ENCODE assay signal across 1 cellular context in genomic region chr21:43735236-43736091, GRCh38.
TF ChIP-seq lines count a peak whose summit lies in the region.

No MANE protein-coding gene starts in this region.

TF ChIP-seq in H1, 55 proteins besides CTCF, POLR2A, EP300 and RAD21:
- no peak for TF ChIP-seq SIN3A (conservative IDR thresholded peaks at IDR 0.05 in 1 of 2, IDR thresholded peaks at IDR 0.05 in 1 of 2; ENCODE audit: low read depth in 1 of 2, low read length in 2 of 2)
- no peak for TF ChIP-seq JUND (IDR thresholded peaks at IDR 0.05; ENCODE audit: low read length)
- TF ChIP-seq CHD7 (IDR thresholded peaks at IDR 0.05; ENCODE audit: insufficient replicate concordance, low read length): no peak
- no peak for TF ChIP-seq SP1 (IDR thresholded peaks at IDR 0.05; ENCODE audit: low read depth, low read length)
- TF ChIP-seq CHD1 (IDR thresholded peaks at IDR 0.05; ENCODE audit: low read depth, low read length): no peak
- no peak for TF ChIP-seq HDAC6 (IDR thresholded peaks at IDR 0.05; ENCODE audit: low read depth, low read length)
- TF ChIP-seq, protein P1, sequence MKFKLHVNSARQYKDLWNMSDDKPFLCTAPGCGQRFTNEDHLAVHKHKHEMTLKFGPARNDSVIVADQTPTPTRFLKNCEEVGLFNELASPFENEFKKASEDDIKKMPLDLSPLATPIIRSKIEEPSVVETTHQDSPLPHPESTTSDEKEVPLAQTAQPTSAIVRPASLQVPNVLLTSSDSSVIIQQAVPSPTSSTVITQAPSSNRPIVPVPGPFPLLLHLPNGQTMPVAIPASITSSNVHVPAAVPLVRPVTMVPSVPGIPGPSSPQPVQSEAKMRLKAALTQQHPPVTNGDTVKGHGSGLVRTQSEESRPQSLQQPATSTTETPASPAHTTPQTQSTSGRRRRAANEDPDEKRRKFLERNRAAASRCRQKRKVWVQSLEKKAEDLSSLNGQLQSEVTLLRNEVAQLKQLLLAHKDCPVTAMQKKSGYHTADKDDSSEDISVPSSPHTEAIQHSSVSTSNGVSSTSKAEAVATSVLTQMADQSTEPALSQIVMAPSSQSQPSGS (IDR thresholded peaks at IDR 0.05; ENCODE audit: low read length): no peak
